In genomic region chr16:48366165-48367093, GRCh38 we compare ENCODE assay signal across 8 cellular contexts. TPM values are rescaled to one million over a fixed set of nuclear protein-coding genes. Genes with fewer than 3 reads are reported as not detected.
DNase-seq lines count a peak whose midpoint lies in the region; ATAC-seq, FAIRE-seq and TF ChIP-seq lines count a peak whose summit lies in the region.

No MANE protein-coding gene starts in this region.

- peak overlapping the region; percentile 57 for H4K91ac ChIP-seq in H1 (replicated peaks; ENCODE audit: insufficient read length, low read length)

- TF ChIP-seq RAD21 in H1 (IDR thresholded peaks at IDR 0.05 in 1 of 2, conservative IDR thresholded peaks at IDR 0.05 in 1 of 2; ENCODE audit: low read depth in 2 of 2, low read length in 2 of 2) = no peak

- H3K23ac ChIP-seq in H1 (ENCODE audit: insufficient read length) = no peak overlapping the region

- TF ChIP-seq CTCF in activated B cell treated with CpG ODN at 0.5 μM for 24 hours (IDR thresholded peaks at IDR 0.05) (no peak), H1 (IDR thresholded peaks at IDR 0.05; ENCODE audit: control extremely low read depth in 1 of 3, insufficient read depth in 1 of 3, low read depth in 1 of 3, low read length in 3 of 3) (no peak)

- H3K79me1 ChIP-seq in H1 (ENCODE audit: low read depth, low read length) = peaks cover 17% of the 10 kb centered on the region

- peak overlapping the region; percentile 68 for H2BK5ac ChIP-seq in H1 (ENCODE audit: low read depth, low read length)

- H3K18ac ChIP-seq in H1 (ENCODE audit: extremely low read depth, low read length) = peak overlapping the region; percentile 36

- peaks cover 64% of the 10 kb centered on the region for H3K4me1 Mint-ChIP-seq in activated B cell treated with CpG ODN at 0.5 μM for 24 hours

- no peak overlapping the region for H3K4ac ChIP-seq in H1 (replicated peaks; ENCODE audit: insufficient read length, low read depth, low read length)

- H3K14ac ChIP-seq in H1 (ENCODE audit: insufficient read length) = no peak overlapping the region

- TF ChIP-seq POLR2A in H1 (IDR thresholded peaks at IDR 0.05; ENCODE audit: control extremely low read depth in 1 of 2, low read depth in 2 of 2, low read length in 2 of 2) = peak; percentile 17 to 85; a peak in 2 of 3 replicates

- peak overlapping the region; percentile 93 for H3K4me2 ChIP-seq in H1 (ENCODE audit: insufficient read depth in 1 of 2, low read depth in 2 of 2, low read length in 2 of 2)

- peaks cover 7% of the 10 kb centered on the region for H3K23me2 ChIP-seq in H1 (ENCODE audit: low read depth, low read length)

- H2BK120ac ChIP-seq in H1 (replicated peaks; ENCODE audit: low read depth, low read length) = no peak overlapping the region

- peak overlapping the region; percentile 52 to 96 (median 74) for H3K9ac ChIP-seq in H1 (replicated peaks in 1 of 4; ENCODE audit: extremely low read depth in 1 of 4, low read depth in 3 of 4, low read length in 3 of 4)

- peak overlapping the region; percentile 96 for H3K27ac Mint-ChIP-seq in activated B cell treated with CpG ODN at 0.5 μM for 24 hours

- H3K79me2 ChIP-seq in H1 (ENCODE audit: control insufficient read depth in 1 of 2, insufficient read depth in 2 of 2, low read length in 2 of 2) = peaks cover 31 to 96% of the 10 kb centered on the region in 2 experiments

- no peak for TF ChIP-seq EP300 in H1 (IDR thresholded peaks at IDR 0.05; ENCODE audit: borderline replicate concordance in 1 of 2, low read depth in 2 of 2, low read length in 2 of 2)

- no peak overlapping the region for H2AFZ ChIP-seq in H1 (ENCODE audit: low read length)

- 17% methylated on average over 21 of the region's 21 CpGs; no CpG with 5 or more reads in 1 of the 2 experiments for WGBS in H1 (ENCODE audit: extremely low coverage in 1 of 2, insufficient coverage in 1 of 2, insufficient read length in 1 of 2, insufficient replicate concordance in 2 of 2, low coverage in 1 of 2, low lambda C conversion rate in 2 of 2, missing lambda C conversion rate in 1 of 2), 2 experiments

- intact Hi-C loops in activated B cell treated with CpG ODN at 0.5 μM for 24 hours (cut with micrococcal nuclease) = loop anchor here (1.0 to 5.0 kb wide), 7 partner anchors 19 to 1393 kb away; partner anchors contain the start of genes DNAJA2, LONP2, NETO2 and SIAH1

- H2BK15ac ChIP-seq in H1 (ENCODE audit: low read length) = no peak overlapping the region

- peaks cover 0 to 8% (median 1%) of the 10 kb centered on the region in 4 experiments; a peak in 3 of 8 replicates for H3K36me3 ChIP-seq in H1 (ENCODE audit: control insufficient read depth in 2 of 4, insufficient read depth in 4 of 4, low read length in 3 of 4)

- no peak overlapping the region for H2BK20ac ChIP-seq in H1 (ENCODE audit: low read length)

- H2BK12ac ChIP-seq in H1 (ENCODE audit: low read depth, low read length) = peak overlapping the region; percentile 53; the same call in 1 of the 2 replicates

- no peaks in the 10 kb centered on the region for H3K27me3 Mint-ChIP-seq in activated B cell treated with CpG ODN at 0.5 μM for 24 hours

- H3K56ac ChIP-seq in H1 (replicated peaks; ENCODE audit: insufficient read length, low read depth, low read length) = peak overlapping the region; percentile 9

- H3K9me3 Mint-ChIP-seq in activated B cell treated with CpG ODN at 0.5 μM for 24 hours = no peaks in the 10 kb centered on the region

- H3K36me3 Mint-ChIP-seq in activated B cell treated with CpG ODN at 0.5 μM for 24 hours (ENCODE audit: low read depth) = peaks cover 13% of the 10 kb centered on the region

- ATAC-seq in HG02759 (IDR thresholded peaks at IDR 0.05; ENCODE audit: unreplicated experiment) (peak; percentile 58), activated B cell treated with CpG ODN at 0.5 μM for 24 hours (ENCODE audit: low read depth) (peak; percentile 71)

- DNase-seq in stimulated activated CD4-positive, alpha-beta T cell treated with anti-CD3 and anti-CD28 coated beads, Interleukin-12 subunit alpha, Interleukin-12 subunit beta, amount 100 ng/mL, for 24 hours (ENCODE audit: low read depth in 2 of 2) = peak; percentile 24 to 33
- no peak for DNase-seq in stimulated activated CD4-positive, alpha-beta T cell treated with anti-CD3 and anti-CD28 coated beads, Interleukin-12 subunit alpha, Interleukin-12 subunit beta, amount 100 ng/mL, for 4 hours
- DNase-seq in NCI-H1105 (lab: John Stamatoyannopoulos, UW) = peak; percentile 12
- no peak for DNase-seq in activated B cell treated with CpG ODN at 0.5 μM for 24 hours
- no peak for DNase-seq in H1 (ENCODE audit: low read depth in 1 of 2, low spot score in 2 of 2)

- H4K5ac ChIP-seq in H1 (ENCODE audit: insufficient read length, low read depth, low read length) = peak overlapping the region; percentile 62

- H3K27ac ChIP-seq in H1 (ENCODE audit: low read depth, low read length) = peak overlapping the region; percentile 54
- peak overlapping the region; percentile 17 for H3K27ac ChIP-seq in temporal lobe (ENCODE audit: low read depth, low read length)

- peak overlapping the region; percentile 60 to 87 (median 74) for H3K4me3 ChIP-seq in H1 (ENCODE audit: extremely low read depth in 1 of 4, insufficient read depth in 2 of 4, low read depth in 3 of 4, low read length in 4 of 4)
- peak overlapping the region; percentile 64 for H3K4me3 ChIP-seq in mononuclear cell (ENCODE audit: low read length)

- H4K8ac ChIP-seq in H1 (ENCODE audit: extremely low read depth, insufficient read depth, low read length) = no peak overlapping the region

- peaks cover 12 to 26% of the 10 kb centered on the region in 2 experiments for H4K20me1 ChIP-seq in H1 (replicated peaks in 1 of 2; ENCODE audit: control insufficient read depth in 1 of 2, insufficient read depth in 2 of 2, low read length in 2 of 2)

- H3K9me3 ChIP-seq in H1 (ENCODE audit: insufficient read depth in 2 of 2, low read depth in 1 of 2, low read length in 1 of 2) (no peaks in the 10 kb centered on the region), mononuclear cell (ENCODE audit: low read depth, low read length) (no peaks in the 10 kb centered on the region)

- CTCF ChIA-PET in activated B cell treated with CpG ODN at 0.5 μM for 24 hours (lab: Charles Lee) = interaction anchor here (0.9 to 1.5 kb wide), 3 partner anchors 12 to 257 kb away, joined by 3 to 6 read pairs (median 3); no protein-coding TSS in a partner anchor
- CTCF ChIA-PET in H1 (lab: Charles Lee; ENCODE audit: partially characterized antibody) = interaction anchor here (0.9 to 2.8 kb wide), 7 partner anchors 11 to 264 kb away, joined by 3 to 19 read pairs (median 3); no protein-coding TSS in a partner anchor

- peak overlapping the region; percentile 10; the same call in 1 of the 2 replicates for H2AK5ac ChIP-seq in H1 (ENCODE audit: low read depth, low read length)

- peak; percentile 58 for FAIRE-seq in H1 (lab: Jason Lieb, UNC)

- POLR2A ChIA-PET in activated B cell treated with CpG ODN at 0.5 μM for 24 hours (lab: Charles Lee) = interaction anchor here (0.6 to 2.8 kb wide), 21 partner anchors 10 to 1514 kb away, joined by 3 to 49 read pairs (median 4); partner anchors contain the start of genes LONP2, N4BP1 and SIAH1
- POLR2A ChIA-PET in H1 (lab: Charles Lee; ENCODE audit: partially characterized antibody) = interaction anchor here (0.9 to 8.9 kb wide), 14 partner anchors 10 to 1483 kb away, joined by 3 to 156 read pairs (median 6); partner anchors contain the start of gene SIAH1

- H3K27me3 ChIP-seq in H1 (replicated peaks in 1 of 4; ENCODE audit: control insufficient read depth in 3 of 4, extremely low read depth in 1 of 4, insufficient read depth in 3 of 4, low read length in 3 of 4) (no peaks in the 10 kb centered on the region), mononuclear cell (ENCODE audit: insufficient read depth, low read length) (no peaks in the 10 kb centered on the region)

- peak overlapping the region; percentile 88 for H3K4me3 Mint-ChIP-seq in activated B cell treated with CpG ODN at 0.5 μM for 24 hours

- H3K4me1 ChIP-seq in H1 (replicated peaks in 1 of 4; ENCODE audit: control insufficient read depth in 3 of 4, insufficient read depth in 4 of 4, low read length in 3 of 4) (peaks cover 2 to 11% (median 6%) of the 10 kb centered on the region in 4 experiments; a peak in 5 of 7 replicates), mononuclear cell (ENCODE audit: insufficient read depth, low read length) (peaks cover 27% of the 10 kb centered on the region)

TF ChIP-seq in H1, 55 proteins besides CTCF, POLR2A, EP300 and RAD21 (continues in another document):
- TF ChIP-seq, protein P1, sequence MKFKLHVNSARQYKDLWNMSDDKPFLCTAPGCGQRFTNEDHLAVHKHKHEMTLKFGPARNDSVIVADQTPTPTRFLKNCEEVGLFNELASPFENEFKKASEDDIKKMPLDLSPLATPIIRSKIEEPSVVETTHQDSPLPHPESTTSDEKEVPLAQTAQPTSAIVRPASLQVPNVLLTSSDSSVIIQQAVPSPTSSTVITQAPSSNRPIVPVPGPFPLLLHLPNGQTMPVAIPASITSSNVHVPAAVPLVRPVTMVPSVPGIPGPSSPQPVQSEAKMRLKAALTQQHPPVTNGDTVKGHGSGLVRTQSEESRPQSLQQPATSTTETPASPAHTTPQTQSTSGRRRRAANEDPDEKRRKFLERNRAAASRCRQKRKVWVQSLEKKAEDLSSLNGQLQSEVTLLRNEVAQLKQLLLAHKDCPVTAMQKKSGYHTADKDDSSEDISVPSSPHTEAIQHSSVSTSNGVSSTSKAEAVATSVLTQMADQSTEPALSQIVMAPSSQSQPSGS (IDR thresholded peaks at IDR 0.05; ENCODE audit: low read length) = peak; percentile 86; the same call in 1 of the 2 replicates
- TF ChIP-seq GTF2F1 (IDR thresholded peaks at IDR 0.05; ENCODE audit: borderline replicate concordance, low read depth, low read length) = no peak
- TF ChIP-seq, protein P2, sequence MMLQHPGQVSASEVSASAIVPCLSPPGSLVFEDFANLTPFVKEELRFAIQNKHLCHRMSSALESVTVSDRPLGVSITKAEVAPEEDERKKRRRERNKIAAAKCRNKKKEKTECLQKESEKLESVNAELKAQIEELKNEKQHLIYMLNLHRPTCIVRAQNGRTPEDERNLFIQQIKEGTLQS (IDR thresholded peaks at IDR 0.05; ENCODE audit: insufficient read depth, low read depth, low read length) = peak; percentile 47; the same call in 1 of the 2 replicates
- no peak for TF ChIP-seq BCL11A (IDR thresholded peaks at IDR 0.05; ENCODE audit: low read depth in 2 of 2, low read length in 2 of 2)
- TF ChIP-seq NANOG (IDR thresholded peaks at IDR 0.05; ENCODE audit: insufficient read depth, low read depth, low read length, poor library complexity, severe bottlenecking) = no peak

RNA-seq across cellular contexts. Expression of gene SIAH1, which starts 18.8 kb away (rescaled TPM):
- 26.9 and 31.5 TPM in 2 replicates for total RNA-seq in activated B cell treated with CpG ODN at 0.5 μM for 24 hours
- total RNA-seq in H1 (2021; fragmentation: NEBNext Ultra II Directional; extraction: Animal tissue kit (Norgen Biotek cat#: 25700)) = 33.3 and 33.9 TPM in 2 replicates
- polyA plus RNA-seq in H1 (2011; rRNA removed) = 19.5 and 21.3 TPM in 2 replicates
- 27.5 TPM for polyA plus RNA-seq in H1 (2011; cell fraction: cytosol; rRNA removed)
- polyA plus RNA-seq in H1 (2011; cell fraction: nucleus; rRNA removed) = 17.5 TPM
- 20.8 to 28.2 TPM (median 23.3 TPM) in 4 replicates for polyA plus RNA-seq in H1 (2012, experiment 1 of 2)
- 4.0 TPM for polyA plus RNA-seq in H1 (2012, experiment 2 of 2)
- 22.2 TPM for polyA plus RNA-seq in H1 (2013, experiment 1 of 2)
- polyA plus RNA-seq in H1 (2013, experiment 2 of 2) = 20.8 TPM
- polyA minus RNA-seq in H1 (2011; rRNA and poly(A)+ RNA removed) = 43.7 and 54.2 TPM in 2 replicates
- polyA minus RNA-seq in H1 (2011; cell fraction: cytosol; rRNA and poly(A)+ RNA removed) = 35.7 TPM
- 48.2 TPM for polyA minus RNA-seq in H1 (2011; cell fraction: nucleus; rRNA and poly(A)+ RNA removed)
- 67.7 TPM for total RNA-seq in mononuclear cell
- 102 TPM for total RNA-seq in temporal lobe

Comparison
In these comparisons a context has a peak if more than half of its experiments do, and no peak if none do; other contexts are left out.
1. DNase-seq: peak in stimulated activated CD4-positive, alpha-beta T cell treated with anti-CD3 and anti-CD28 coated beads, Interleukin-12 subunit alpha, Interleukin-12 subunit beta, amount 100 ng/mL, for 24 hours (2 of 2) and NCI-H1105 (single experiment); none in stimulated activated CD4-positive, alpha-beta T cell treated with anti-CD3 and anti-CD28 coated beads, Interleukin-12 subunit alpha, Interleukin-12 subunit beta, amount 100 ng/mL, for 4 hours (single experiment), activated B cell treated with CpG ODN at 0.5 μM for 24 hours (single experiment) and H1 (0 of 2).